In genomic region chr16:67883146-67883871, GRCh38 we compare ENCODE assay signal across 1 cellular context.
A peak's percentile ranks its signal among the peaks of the same experiment; 100 is the strongest.
TF ChIP-seq lines count a peak whose summit lies in the region.

No MANE protein-coding gene starts in this region.

TF ChIP-seq in H1, 55 proteins besides CTCF, POLR2A, EP300 and RAD21:
- no peak for TF ChIP-seq ZNF274 (IDR thresholded peaks at IDR 0.05; ENCODE audit: borderline replicate concordance, extremely low read depth, low read length)
- TF ChIP-seq USF2 (IDR thresholded peaks at IDR 0.05; ENCODE audit: low read length), result 0 out of 2 replicates have a peak, but pooled peaks have one; percentile 2
- no peak for TF ChIP-seq TBP (IDR thresholded peaks at IDR 0.05; ENCODE audit: low read depth, low read length)
